ENCODE assay signal across 8 cellular contexts in the genomic region with DNA sequence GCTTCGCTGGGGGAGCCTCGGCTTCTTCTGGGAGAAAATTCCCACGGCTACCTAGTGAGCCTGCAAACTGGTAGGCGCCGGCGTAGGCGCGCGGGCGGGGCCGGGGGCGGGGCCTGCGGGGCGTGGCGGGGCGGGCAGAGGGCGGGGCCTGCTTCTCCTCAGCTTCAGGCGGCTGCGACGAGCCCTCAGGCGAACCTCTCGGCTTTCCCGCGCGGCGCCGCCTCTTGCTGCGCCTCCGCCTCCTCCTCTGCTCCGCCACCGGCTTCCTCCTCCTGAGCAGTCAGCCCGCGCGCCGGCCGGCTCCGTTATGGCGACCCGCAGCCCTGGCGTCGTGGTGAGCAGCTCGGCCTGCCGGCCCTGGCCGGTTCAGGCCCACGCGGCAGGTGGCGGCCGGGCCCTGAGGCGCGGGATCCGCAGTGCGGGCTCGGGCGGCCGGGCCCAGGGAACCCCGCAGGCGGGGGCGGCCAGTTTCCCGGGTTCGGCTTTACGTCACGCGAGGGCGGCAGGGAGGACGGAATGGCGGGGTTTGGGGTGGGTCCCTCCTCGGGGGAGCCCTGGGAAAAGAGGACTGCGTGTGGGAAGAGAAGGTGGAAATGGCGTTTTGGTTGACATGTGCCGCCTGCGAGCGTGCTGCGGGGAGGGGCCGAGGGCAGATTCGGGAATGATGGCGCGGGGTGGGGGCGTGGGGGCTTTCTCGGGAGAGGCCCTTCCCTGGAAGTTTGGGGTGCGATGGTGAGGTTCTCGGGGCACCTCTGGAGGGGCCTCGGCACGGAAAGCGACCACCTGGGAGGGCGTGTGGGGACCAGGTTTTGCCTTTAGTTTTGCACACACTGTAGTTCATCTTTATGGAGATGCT. TPM values are rescaled to one million over a fixed set of nuclear protein-coding genes. Genes with fewer than 3 reads are reported as not detected.
DNase-seq lines count a peak whose midpoint lies in the region; TF ChIP-seq lines count a peak whose summit lies in the region.

A gene with protein sequence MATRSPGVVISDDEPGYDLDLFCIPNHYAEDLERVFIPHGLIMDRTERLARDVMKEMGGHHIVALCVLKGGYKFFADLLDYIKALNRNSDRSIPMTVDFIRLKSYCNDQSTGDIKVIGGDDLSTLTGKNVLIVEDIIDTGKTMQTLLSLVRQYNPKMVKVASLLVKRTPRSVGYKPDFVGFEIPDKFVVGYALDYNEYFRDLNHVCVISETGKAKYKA (plus strand): TSS at position 161 of the 856 bp plus-strand sequence. CDS start 147 bp downstream, at position 308.

- H3K9me3 ChIP-seq in esophagus (ENCODE audit: control insufficient read depth in 2 of 2, insufficient read depth in 1 of 2, low read depth in 1 of 2, low read length in 1 of 2) (no peaks in the 10 kb centered on the region), muscle layer of colon (ENCODE audit: low read length) (no peaks in the 10 kb centered on the region)

- H3K36me3 ChIP-seq in esophagus (ENCODE audit: control insufficient read depth in 2 of 2, insufficient read depth in 2 of 2, low read length in 1 of 2) (no peaks in the 10 kb centered on the region), muscle layer of colon (ENCODE audit: insufficient read depth, low read length) (no peaks in the 10 kb centered on the region)

- no peak within 1 kb of the TSS for H3K9ac ChIP-seq in muscle layer of colon (ENCODE audit: low read length)

- no peaks in the 10 kb centered on the region for H3K27me3 ChIP-seq in esophagus (ENCODE audit: control insufficient read depth in 1 of 2, insufficient read depth in 2 of 2, low read length in 2 of 2)
- H3K27me3 ChIP-seq in muscle layer of colon (ENCODE audit: control insufficient read depth in 1 of 2, insufficient read depth in 2 of 2, low read length in 2 of 2) = no peaks in the 10 kb centered on the region

- H3K4me3 ChIP-seq in esophagus (ENCODE audit: low read depth in 1 of 2, low read length in 2 of 2) (peak within 1 kb of the TSS; percentile 58 to 62), muscle layer of colon (ENCODE audit: low read depth in 1 of 2, low read length in 2 of 2) (peak within 1 kb of the TSS; percentile 50)

- TF ChIP-seq CTCF in GM20000 (IDR thresholded peaks at IDR 0.05; ENCODE audit: extremely low read depth, missing control alignments) = no peak

- H3K27ac ChIP-seq in esophagus (ENCODE audit: low read depth in 2 of 2, low read length in 1 of 2) = peak within 1 kb of the TSS; percentile 53 to 82
- no peak within 1 kb of the TSS for H3K27ac ChIP-seq in muscle layer of colon (ENCODE audit: low read depth, low read length)

- DNase-seq in COLO668 (lab: John Stamatoyannopoulos, UW; ENCODE audit: unreplicated experiment) = peak; percentile 82
- peak; percentile 86 for DNase-seq in GM20000 (ENCODE audit: low spot score)
- DNase-seq in HT1080 (ENCODE audit: low read depth) = peak; percentile 71
- DNase-seq in OCI-M1 (lab: John Stamatoyannopoulos, UW) = peak; percentile 87
- peak; percentile 80 for DNase-seq in activated T-cell treated with anti-CD3 and anti-CD28 coated beads, Interleukin-2, amount 50 U/mL, for 1 hour
- peak; percentile 76 for DNase-seq in stimulated activated CD8-positive, alpha-beta memory T cell treated with anti-CD3 and anti-CD28 coated beads, Interleukin-4, amount 100 ng/mL, for 48 hours

- WGBS in esophagus, 2 donors = 0 to 29% methylated on average over 55 to 85 of the region's 85 CpGs

- H3K4me1 ChIP-seq in esophagus (ENCODE audit: control insufficient read depth in 2 of 2, insufficient read depth in 2 of 2, low read length in 1 of 2) = peaks cover 0 to 2% of the 10 kb centered on the region in 2 donors
- no peaks in the 10 kb centered on the region for H3K4me1 ChIP-seq in muscle layer of colon (ENCODE audit: insufficient read depth, low read length)

RNA-seq across cellular contexts. Expression of the gene that starts here (rescaled TPM):
- 17.1 and 18.1 TPM in 2 replicates for total RNA-seq in HT1080 (2014; rRNA removed; shearing (Covaris generic))
- polyA plus RNA-seq in HT1080 (2015; cell fraction: cytosol; rRNA removed) = 132 and 147 TPM in 2 replicates
- 74.0 and 87.8 TPM in 2 replicates for polyA plus RNA-seq in HT1080 (2015; cell fraction: nucleus; rRNA removed)
- polyA plus RNA-seq in esophagus = 10 to 100 TPM; 21.4 to 34.3 TPM
